ENCODE assay signal across 1 cellular context in genomic region chr10:43166207-43166878, GRCh38.
A peak's percentile ranks its signal among the peaks of the same experiment; 100 is the strongest.
TF ChIP-seq lines count a peak whose summit lies in the region.

No MANE protein-coding gene starts in this region.

TF ChIP-seq in GM12878, 131 proteins besides CTCF, POLR2A, EP300 and RAD21:
- TF ChIP-seq NFIC (IDR thresholded peaks at IDR 0.05; ENCODE audit: low read depth, low read length) (peak; percentile 27; the same call in 1 of the 2 replicates), POLR2AphosphoS5 (IDR thresholded peaks at IDR 0.05; ENCODE audit: low read length) (no peak), NFYA (IDR thresholded peaks at IDR 0.05; ENCODE audit: borderline replicate concordance, low read depth, low read length) (no peak), JUNB (IDR thresholded peaks at IDR 0.05) (peak; percentile 89), PKNOX1 (IDR thresholded peaks at IDR 0.05) (0 out of 2 replicates have a peak, but pooled peaks have one; percentile 8), MTA2 (IDR thresholded peaks at IDR 0.05; ENCODE audit: low read depth) (peak; percentile 47; the same call in 1 of the 2 replicates)
